In genomic region chr3:187130346-187131066, GRCh38 we compare ENCODE assay signal across 8 cellular contexts. TPM values are rescaled to one million over a fixed set of nuclear protein-coding genes. Genes with fewer than 3 reads are reported as not detected.
DNase-seq lines count a peak whose midpoint lies in the region; ATAC-seq, FAIRE-seq and TF ChIP-seq lines count a peak whose summit lies in the region.

No MANE protein-coding gene starts in this region.

- H3K36me3 Mint-ChIP-seq in activated T-cell treated with anti-CD3 and anti-CD28 coated beads, Interleukin-2, amount 50 U/mL, for 72 hours (ENCODE audit: insufficient read depth in 2 of 2) = peaks cover 27 to 31% of the 10 kb centered on the region in 2 donors

- no peaks in the 10 kb centered on the region for H3K27me3 Mint-ChIP-seq in activated T-cell treated with anti-CD3 and anti-CD28 coated beads, Interleukin-2, amount 50 U/mL, for 72 hours (ENCODE audit: low read depth)
- H3K27me3 Mint-ChIP-seq in stimulated activated naive CD8-positive, alpha-beta T cell treated with anti-CD3 and anti-CD28 coated beads, Interleukin-15, amount 100 ng/mL, for 72 hours = no peaks in the 10 kb centered on the region

- no peak overlapping the region for H3K4me3 ChIP-seq in kidney (ENCODE audit: low read length in 2 of 2)

- H3K36me3 ChIP-seq in kidney (ENCODE audit: control insufficient read depth in 1 of 2, insufficient read depth in 2 of 2, low read length in 2 of 2) = no peaks in the 10 kb centered on the region

- ATAC-seq in activated T-cell treated with anti-CD3 and anti-CD28 coated beads, Interleukin-2, amount 50 U/mL, for 72 hours (replicated peaks in 1 of 2) = peak; percentile 97
- peak; percentile 89 to 97 for ATAC-seq in left cardiac atrium
- peak; percentile 98 for ATAC-seq in stimulated activated naive CD8-positive, alpha-beta T cell treated with anti-CD3 and anti-CD28 coated beads, Interleukin-15, amount 100 ng/mL, for 72 hours

- no peak for FAIRE-seq in HTR-8/SVneo (lab: Jason Lieb, UNC)
- no peak for FAIRE-seq in kidney (lab: Jason Lieb, UNC)

- H3K27ac ChIP-seq in kidney (ENCODE audit: low read depth in 2 of 2, low read length in 2 of 2) = peak overlapping the region in 1 of 2 donors; percentile 29

- intact Hi-C loops in left cardiac atrium (cut with DNase I) (no loop called here), kidney (cut with DNase I) (no loop called here)

- peak overlapping the region; percentile 97 for H3K27ac Mint-ChIP-seq in activated T-cell treated with anti-CD3 and anti-CD28 coated beads, Interleukin-2, amount 50 U/mL, for 72 hours
- H3K27ac Mint-ChIP-seq in stimulated activated naive CD8-positive, alpha-beta T cell treated with anti-CD3 and anti-CD28 coated beads, Interleukin-15, amount 100 ng/mL, for 72 hours = peak overlapping the region; percentile 82 to 94

- no peaks in the 10 kb centered on the region for H3K4me1 ChIP-seq in kidney (ENCODE audit: control insufficient read depth in 1 of 2, insufficient read depth in 1 of 2, low read depth in 1 of 2, low read length in 2 of 2)

- no peak for TF ChIP-seq CTCF in GM20000 (IDR thresholded peaks at IDR 0.05; ENCODE audit: extremely low read depth, missing control alignments)
- no peak for TF ChIP-seq CTCF in kidney (IDR thresholded peaks at IDR 0.05; ENCODE audit: borderline replicate concordance, extremely low read depth, insufficient read depth)

- peak overlapping the region; percentile 60 to 83 for H3K4me3 Mint-ChIP-seq in activated T-cell treated with anti-CD3 and anti-CD28 coated beads, Interleukin-2, amount 50 U/mL, for 72 hours
- peak overlapping the region; percentile 53 to 67 for H3K4me3 Mint-ChIP-seq in stimulated activated naive CD8-positive, alpha-beta T cell treated with anti-CD3 and anti-CD28 coated beads, Interleukin-15, amount 100 ng/mL, for 72 hours

- no peak overlapping the region for H3K9ac ChIP-seq in kidney (ENCODE audit: low read length in 2 of 2)

- peaks cover 39% of the 10 kb centered on the region for H3K4me1 Mint-ChIP-seq in activated T-cell treated with anti-CD3 and anti-CD28 coated beads, Interleukin-2, amount 50 U/mL, for 72 hours (ENCODE audit: low read depth)
- H3K4me1 Mint-ChIP-seq in stimulated activated naive CD8-positive, alpha-beta T cell treated with anti-CD3 and anti-CD28 coated beads, Interleukin-15, amount 100 ng/mL, for 72 hours = peaks cover 40% of the 10 kb centered on the region

- DNase-seq in AG20443 (ENCODE audit: low spot score) (peak; percentile 18), GM20000 (ENCODE audit: low spot score) (peak; percentile 57), HTR-8/SVneo (ENCODE audit: insufficient read length, low spot score) (peak; percentile 20), left cardiac atrium (no peak), NCI-H146 (lab: John Stamatoyannopoulos, UW) (no peak), kidney (no peak)
- peak; percentile 40 to 48 for DNase-seq in activated T-cell treated with anti-CD3 and anti-CD28 coated beads, Interleukin-2, amount 50 U/mL, for 72 hours
- DNase-seq in stimulated activated naive CD8-positive, alpha-beta T cell treated with anti-CD3 and anti-CD28 coated beads, Interleukin-15, amount 100 ng/mL, for 72 hours = peak; percentile 11 to 44

- H3K9me3 ChIP-seq in kidney (ENCODE audit: control insufficient read depth in 1 of 2, low read length in 2 of 2) = no peaks in the 10 kb centered on the region

- H3K9me3 Mint-ChIP-seq in activated T-cell treated with anti-CD3 and anti-CD28 coated beads, Interleukin-2, amount 50 U/mL, for 72 hours = peaks cover 11 to 15% of the 10 kb centered on the region in 2 donors
- H3K9me3 Mint-ChIP-seq in stimulated activated naive CD8-positive, alpha-beta T cell treated with anti-CD3 and anti-CD28 coated beads, Interleukin-15, amount 100 ng/mL, for 72 hours = peaks cover 25 to 38% of the 10 kb centered on the region in 2 donors

RNA-seq across cellular contexts. Expression of gene RPL39L, which starts 8.8 kb away (rescaled TPM):
- total RNA-seq in activated T-cell treated with anti-CD3 and anti-CD28 coated beads, Interleukin-2, amount 50 U/mL, for 72 hours = 10 to 100 TPM; 32.0 to 35.9 TPM
- total RNA-seq in left cardiac atrium (1 to 10 TPM; 8.2 to 9.0 TPM), kidney (5.7 TPM)
- polyA plus RNA-seq in kidney (ENCODE audit: insufficient read depth, low read depth, low replicate concordance) = 10.9 TPM

Comparison
In these comparisons a context has a peak if more than half of its experiments do, and no peak if none do; other contexts are left out.
1. DNase-seq: peak in AG20443 (single experiment), GM20000 (single experiment), HTR-8/SVneo (single experiment), activated T-cell treated with anti-CD3 and anti-CD28 coated beads, Interleukin-2, amount 50 U/mL, for 72 hours (2 of 2) and stimulated activated naive CD8-positive, alpha-beta T cell treated with anti-CD3 and anti-CD28 coated beads, Interleukin-15, amount 100 ng/mL, for 72 hours (2 of 2); none in left cardiac atrium (single experiment), NCI-H146 (single experiment) and kidney (single experiment).
2. Peak in every context shown above with its lines, with median percentiles within 50 percentile points of each other: ATAC-seq.